Comparison of ENCODE assay signal across 9 cellular contexts in the genomic region with DNA sequence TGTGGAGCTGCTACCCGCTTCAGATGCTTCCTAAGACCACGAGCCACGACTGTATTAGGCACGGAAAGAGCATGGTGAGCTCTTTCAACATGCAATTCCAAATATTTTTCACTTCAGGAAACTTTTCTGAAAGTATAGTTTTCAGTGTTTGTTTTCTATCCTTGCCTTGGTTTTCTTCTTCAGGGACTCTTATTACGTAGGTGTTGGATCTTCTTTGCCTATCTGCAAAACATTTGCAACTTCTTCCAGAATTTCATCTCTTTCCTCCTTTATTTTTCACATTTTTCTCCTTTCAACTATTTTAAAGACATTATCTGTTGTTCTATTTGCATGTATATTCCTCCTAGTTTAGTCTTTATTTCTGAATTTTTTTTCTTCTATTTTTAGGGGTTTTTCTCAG.
"Had no signal": no experiment of that assay in that cellular context is flagged by ENCODE, and none has a peak within 500 bp of the region (broad histone marks: within the 10 kb centered on the region; RNA-seq: fewer than 3 reads in every experiment).

No MANE protein-coding gene starts in this region.

- H3K27ac ChIP-seq: GM23248 had no signal

- FAIRE-seq: H1, H54 had no signal

- H3K9me3 ChIP-seq: HAP-1 had no signal

- DNase-seq: GM23248, GOT3, H7, H9, HCEC 1CT, HFFc6 had no signal

- H3K4me3 ChIP-seq: GM23248, HAP-1 had no signal

- H3K9ac ChIP-seq: GM23248 had no signal

- H3K4me3 Mint-ChIP-seq: H9, HFFc6 had no signal

- H3K27ac Mint-ChIP-seq: H9, HFFc6 had no signal

- H2AFZ ChIP-seq: GM23248 had no signal

- H3K36me3 ChIP-seq: HAP-1 had no signal

- H3K4me1 Mint-ChIP-seq: H9 had no signal

- H3K4me1 ChIP-seq: HAP-1 had no signal
